In the genomic region with DNA sequence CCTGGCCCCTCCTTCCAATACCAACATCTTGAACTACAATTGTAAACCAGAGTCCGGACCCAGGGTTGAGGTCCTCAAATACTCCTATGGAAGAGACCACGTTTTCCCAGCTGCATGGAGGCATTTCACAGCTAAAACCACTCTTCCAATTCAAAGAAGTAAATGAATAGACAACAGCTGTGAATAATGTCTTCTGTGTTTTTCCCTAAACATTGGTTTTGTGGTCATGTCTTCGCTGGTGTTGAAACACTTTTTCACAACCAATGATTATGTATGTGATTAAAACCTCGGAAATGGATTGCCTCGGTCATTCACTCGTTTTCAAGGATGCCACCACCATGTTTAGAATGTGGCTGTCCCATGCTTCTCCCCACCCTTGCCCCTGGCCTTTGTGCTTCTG, we compare ENCODE assay signal across 10 cellular contexts. TPM values are rescaled to one million over a fixed set of nuclear protein-coding genes. Genes with fewer than 3 reads are reported as not detected.
A peak's percentile ranks its signal among the peaks of the same experiment; 100 is the strongest.
DNase-seq lines count a peak whose midpoint lies in the region; ATAC-seq, FAIRE-seq and TF ChIP-seq lines count a peak whose summit lies in the region.
"Had no signal": no experiment of that assay in that cellular context is flagged by ENCODE, and none has a peak within 500 bp of the region (broad histone marks: within the 10 kb centered on the region; RNA-seq: fewer than 3 reads in every experiment).

No MANE protein-coding gene starts in this region.

- POLR2A ChIA-PET in AG04450 (lab: Yijun Ruan, JAX): no interaction called here
- POLR2A ChIA-PET in activated CD4-positive, alpha-beta memory T cell treated with anti-CD3 and anti-CD28 coated beads for 36 hours (lab: Charles Lee): no interaction called here

- peaks cover 4% of the 10 kb centered on the region for H3K27me3 ChIP-seq in AG04450 (ENCODE audit: control insufficient read depth, insufficient read depth, low read length)
- H3K27me3 ChIP-seq in pancreas: no peaks in the 10 kb centered on the region

- H3K27ac ChIP-seq in AG04450 (ENCODE audit: low read depth, low read length) (peak overlapping the region; percentile 92), epithelial cell of prostate (peak overlapping the region; percentile 90), pancreas (peak overlapping the region; percentile 1 to 67 (median 54))

- TF ChIP-seq CTCF in AG04450 (IDR thresholded peaks at IDR 0.05; ENCODE audit: low read depth, low read length) (no peak), NB4 (IDR thresholded peaks at IDR 0.05; ENCODE audit: low read depth, low read length) (no peak), pancreas (IDR thresholded peaks at IDR 0.05) (no peak)

- H3K27me3 Mint-ChIP-seq in activated CD4-positive, alpha-beta memory T cell treated with anti-CD3 and anti-CD28 coated beads for 36 hours: peaks cover 19% of the 10 kb centered on the region

- DNase-seq in AG04450 (ENCODE audit: low read depth, low spot score) (no peak), NB4 (ENCODE audit: low read depth) (peak; percentile 52), epithelial cell of prostate (ENCODE audit: low read depth, low spot score) (no peak), pancreas (no peak), head of caudate nucleus (no peak), ecto neural progenitor cell (ENCODE audit: low spot score) (no peak)
- DNase-seq in activated CD4-positive, alpha-beta memory T cell treated with anti-CD3 and anti-CD28 coated beads for 36 hours: no peak
- DNase-seq: cerebellar nuclear complex, NCI-H2107 had no signal

- no peak for ATAC-seq in pancreas
- ATAC-seq in HG03196 (IDR thresholded peaks at IDR 0.05; ENCODE audit: unreplicated experiment): no peak

- peaks cover 8% of the 10 kb centered on the region for H3K4me1 Mint-ChIP-seq in activated CD4-positive, alpha-beta memory T cell treated with anti-CD3 and anti-CD28 coated beads for 36 hours (ENCODE audit: low read depth)

- H3K9me3 Mint-ChIP-seq in activated CD4-positive, alpha-beta memory T cell treated with anti-CD3 and anti-CD28 coated beads for 36 hours: no peaks in the 10 kb centered on the region

- no peak for FAIRE-seq in pancreas (lab: Jason Lieb, UNC)

- no peaks in the 10 kb centered on the region for H3K36me3 ChIP-seq in pancreas

- intact Hi-C loops in pancreas (cut with DNase I): no loop called here
- intact Hi-C loops in head of caudate nucleus (cut with DNase I): no loop called here
- intact Hi-C loops in activated CD4-positive, alpha-beta memory T cell treated with anti-CD3 and anti-CD28 coated beads for 36 hours (cut with micrococcal nuclease): no loop called here

- H3K27ac Mint-ChIP-seq in activated CD4-positive, alpha-beta memory T cell treated with anti-CD3 and anti-CD28 coated beads for 36 hours: no peak overlapping the region

- H3K4me3 ChIP-seq in AG04450 (ENCODE audit: low read depth, low read length) (peak overlapping the region; percentile 20), NB4 (ENCODE audit: low read depth, low read length) (no peak overlapping the region), pancreas (no peak overlapping the region)

- no peak overlapping the region for H3K4me3 Mint-ChIP-seq in activated CD4-positive, alpha-beta memory T cell treated with anti-CD3 and anti-CD28 coated beads for 36 hours

- 64 to 80% methylated on average over 6 of the region's 6 CpGs for WGBS in pancreas, 2 donors

- CTCF ChIA-PET in AG04450 (lab: Charles Lee): no interaction called here
- CTCF ChIA-PET in activated CD4-positive, alpha-beta memory T cell treated with anti-CD3 and anti-CD28 coated beads for 36 hours (lab: Charles Lee): no interaction called here

- no peaks in the 10 kb centered on the region for H3K36me3 Mint-ChIP-seq in activated CD4-positive, alpha-beta memory T cell treated with anti-CD3 and anti-CD28 coated beads for 36 hours

- H3K4me1 ChIP-seq in pancreas: no peaks in the 10 kb centered on the region

- H3K9me3 ChIP-seq in AG04450 (ENCODE audit: control insufficient read depth, insufficient read depth, low read length) (no peaks in the 10 kb centered on the region), pancreas (no peaks in the 10 kb centered on the region)

- no peak for TF ChIP-seq POLR2A in NB4 (IDR thresholded peaks at IDR 0.05; ENCODE audit: extremely low read depth, insufficient read length)

RNA-seq across cellular contexts. Expression of a gene that starts 9.4 kb away (rescaled TPM):
- polyA plus RNA-seq in AG04450 (2011; rRNA removed): 4.0 and 7.3 TPM in 2 replicates
- polyA minus RNA-seq in AG04450 (2011; rRNA and poly(A)+ RNA removed): 12.2 and 12.3 TPM in 2 replicates
- total RNA-seq in pancreas: 10 to 100 TPM in 1 of 6 donors, 1 to 10 TPM in 5; 7.0 to 13.5 (median 8.5) TPM
- 10 to 100 TPM in 1 of 2 donors, 1 to 10 TPM in 1; 8.3 to 13.6 TPM for polyA plus RNA-seq in pancreas
- total RNA-seq in activated CD4-positive, alpha-beta memory T cell treated with anti-CD3 and anti-CD28 coated beads for 36 hours: 10 to 100 TPM; 26.6 to 29.2 TPM
